Comparison of ENCODE assay signal across 8 cellular contexts in genomic region chr11:117819096-117820040, GRCh38. TPM values are rescaled to one million over a fixed set of nuclear protein-coding genes. Genes with fewer than 3 reads are reported as not detected.
A peak's percentile ranks its signal among the peaks of the same experiment; 100 is the strongest.
DNase-seq lines count a peak whose midpoint lies in the region; FAIRE-seq and TF ChIP-seq lines count a peak whose summit lies in the region.

No MANE protein-coding gene starts in this region.

- H3K4me3 ChIP-seq in BJ (ENCODE audit: low read depth, low read length) = no peak overlapping the region
- H3K4me3 ChIP-seq in astrocyte of the cerebellum (ENCODE audit: low read depth, low read length) = no peak overlapping the region
- H3K4me3 ChIP-seq in keratinocyte (ENCODE audit: control insufficient read depth in 2 of 3, extremely low read depth in 1 of 3, insufficient read depth in 2 of 3, low read depth in 1 of 3, low read length in 3 of 3) = no peak overlapping the region
- H3K4me3 ChIP-seq in CD4-positive, alpha-beta memory T cell (ENCODE audit: low read length in 2 of 2) = no peak overlapping the region
- no peak overlapping the region for H3K4me3 ChIP-seq in coronary artery

- in situ Hi-C loops in astrocyte of the cerebellum (cut with HindIII; ENCODE audit: low sequenced_read_pairs) = loop anchor here (25.0 kb wide), 1 partner anchor 118 kb away; the partner anchor contains the start of gene TMPRSS13

- H3K9me3 ChIP-seq in keratinocyte (ENCODE audit: control insufficient read depth, low read depth, low read length) = no peaks in the 10 kb centered on the region
- no peaks in the 10 kb centered on the region for H3K9me3 ChIP-seq in CD4-positive, alpha-beta memory T cell (ENCODE audit: control insufficient read depth in 1 of 2, low read length in 2 of 2)

- H3K27me3 ChIP-seq in BJ (ENCODE audit: control insufficient read depth, insufficient read depth, low read length) = no peaks in the 10 kb centered on the region
- no peaks in the 10 kb centered on the region for H3K27me3 ChIP-seq in keratinocyte (ENCODE audit: control insufficient read depth, extremely low read depth, insufficient read depth, low read length)
- H3K27me3 ChIP-seq in CD4-positive, alpha-beta memory T cell (ENCODE audit: insufficient read depth, low read length) = no peaks in the 10 kb centered on the region

- POLR2A ChIA-PET in BJ (lab: Charles Lee) = no interaction called here
- POLR2A ChIA-PET in CD4-positive, alpha-beta memory T cell (lab: Charles Lee; ENCODE audit: partially characterized antibody) = interaction anchor here (1.1 to 5.5 kb wide), 3 partner anchors 8 to 233 kb away, joined by 3 to 70 read pairs (median 5); partner anchors contain the start of gene FXYD2

- dilution Hi-C loops in keratinocyte (cut with MboI; ENCODE audit: extremely low pct_ligation_motif_present, low sequenced_read_pairs) = loop anchor here (25.0 kb wide), 1 partner anchor 382 kb away; no protein-coding TSS in a partner anchor

- H2AFZ ChIP-seq in keratinocyte (ENCODE audit: control insufficient read depth, low read length) = no peak overlapping the region

- no peak overlapping the region for H3K4me3 Mint-ChIP-seq in CD4-positive, alpha-beta memory T cell

- no peak for FAIRE-seq in keratinocyte (lab: Jason Lieb, UNC)
- no peak for FAIRE-seq in urothelium cell line (lab: Jason Lieb, UNC)

- H3K9ac ChIP-seq in keratinocyte (ENCODE audit: control insufficient read depth, extremely low read depth, insufficient read depth, low read length) = no peak overlapping the region

- H3K9me3 Mint-ChIP-seq in CD4-positive, alpha-beta memory T cell = no peaks in the 10 kb centered on the region

- intact Hi-C loops in CD4-positive, alpha-beta memory T cell (cut with micrococcal nuclease) = no loop called here

- peak overlapping the region in 2 of 7 donors; percentile 15 to 55 for H3K27ac Mint-ChIP-seq in CD4-positive, alpha-beta memory T cell

- CTCF ChIA-PET in BJ (lab: Yijun Ruan, JAX) = interaction anchor here (0.6 to 6.0 kb wide), 13 partner anchors 9 to 640 kb away, joined by 3 to 155 read pairs (median 4); no protein-coding TSS in a partner anchor
- CTCF ChIA-PET in CD4-positive, alpha-beta memory T cell (lab: Charles Lee; ENCODE audit: partially characterized antibody) = interaction anchor here (0.7 to 16.1 kb wide), 13 partner anchors 8 to 393 kb away, joined by 3 to 440 read pairs (median 14); partner anchors contain the start of gene FXYD2

- H3K4me1 Mint-ChIP-seq in CD4-positive, alpha-beta memory T cell = peaks cover 26 to 70% (median 49%) of the 10 kb centered on the region in 4 donors

- TF ChIP-seq CTCF in BJ (IDR thresholded peaks at IDR 0.05; ENCODE audit: insufficient read depth, low read depth, low read length) (peak; percentile 58), GM20000 (IDR thresholded peaks at IDR 0.05; ENCODE audit: extremely low read depth, missing control alignments) (peak; percentile 40), astrocyte of the cerebellum (IDR thresholded peaks at IDR 0.05; ENCODE audit: low read depth, low read length, missing control alignments) (peak; percentile 88), keratinocyte (optimal IDR thresholded peaks at IDR 0.05 in 1 of 3, IDR thresholded peaks at IDR 0.05 in 1 of 3, conservative IDR thresholded peaks at IDR 0.05 in 1 of 3; ENCODE audit: extremely low read depth in 1 of 3, insufficient read depth in 2 of 3, low read length in 3 of 3) (peak; percentile 56 to 67 (median 62)), coronary artery (IDR thresholded peaks at IDR 0.05) (no peak)

- no peak overlapping the region for H3K4me2 ChIP-seq in keratinocyte (ENCODE audit: control insufficient read depth, extremely low read depth, insufficient read depth, low read depth, low read length)

- no peak for DNase-seq in BJ (ENCODE audit: low read depth)
- DNase-seq in GM20000 (ENCODE audit: low spot score) = no peak
- DNase-seq in NCI-H526 (lab: John Stamatoyannopoulos, UW) = peak; percentile 90 to 99
- DNase-seq in astrocyte of the cerebellum (ENCODE audit: low read depth) = peak; percentile 59
- DNase-seq in keratinocyte (ENCODE audit: low read depth, low spot score) = no peak
- peak; percentile 56 for DNase-seq in urothelium cell line (ENCODE audit: low spot score)
- DNase-seq in CD4-positive, alpha-beta memory T cell = no peak
- no peak for DNase-seq in coronary artery (ENCODE audit: low spot score)

- no peaks in the 10 kb centered on the region for H3K9me1 ChIP-seq in keratinocyte (ENCODE audit: control insufficient read depth, extremely low read depth, insufficient read depth, low read length)

- no peaks in the 10 kb centered on the region for H4K20me1 ChIP-seq in keratinocyte (ENCODE audit: control insufficient read depth, extremely low read depth, insufficient read depth, low read length)

- H3K27ac ChIP-seq in keratinocyte (ENCODE audit: control insufficient read depth, insufficient read depth, low read length) (peak overlapping the region; percentile 61), coronary artery (no peak overlapping the region)
- no peak overlapping the region for H3K27ac ChIP-seq in CD4-positive, alpha-beta memory T cell (ENCODE audit: low read depth, low read length)

- peaks cover 20% of the 10 kb centered on the region for H3K4me1 ChIP-seq in keratinocyte (ENCODE audit: control insufficient read depth, extremely low read depth, insufficient read depth, low read length)
- peaks cover 67% of the 10 kb centered on the region for H3K4me1 ChIP-seq in CD4-positive, alpha-beta memory T cell (ENCODE audit: insufficient read depth, low read length)

- H3K27me3 Mint-ChIP-seq in CD4-positive, alpha-beta memory T cell = no peaks in the 10 kb centered on the region

- no peaks in the 10 kb centered on the region for H3K36me3 Mint-ChIP-seq in CD4-positive, alpha-beta memory T cell

- no peaks in the 10 kb centered on the region for H3K79me2 ChIP-seq in keratinocyte (ENCODE audit: control insufficient read depth, insufficient read depth, low read length)

- H3K36me3 ChIP-seq in BJ (ENCODE audit: control insufficient read depth, insufficient read depth, low read length) (no peaks in the 10 kb centered on the region), keratinocyte (ENCODE audit: control insufficient read depth in 2 of 2, extremely low read depth in 1 of 2, insufficient read depth in 2 of 2, low read length in 2 of 2) (no peaks in the 10 kb centered on the region)
- no peaks in the 10 kb centered on the region for H3K36me3 ChIP-seq in CD4-positive, alpha-beta memory T cell (ENCODE audit: insufficient read depth, low read length)

RNA-seq across cellular contexts. Expression of gene FXYD2, which starts 5.2 kb away (rescaled TPM):
- polyA plus RNA-seq in BJ (2011; rRNA removed) (not detected in 2 replicates), keratinocyte (not detected in 3 replicates)
- polyA minus RNA-seq in BJ (2011; rRNA and poly(A)+ RNA removed) = not detected in 2 replicates
- not detected for polyA plus RNA-seq in keratinocyte (2011; ENCODE audit: low read depth)
- not detected in 2 replicates for polyA plus RNA-seq in keratinocyte (2011; cell fraction: cytosol; rRNA removed)
- polyA plus RNA-seq in keratinocyte (2011; cell fraction: nucleus; rRNA removed) = not detected in 2 replicates
- polyA plus RNA-seq in keratinocyte (2012; ENCODE audit: low replicate concordance) = not detected in 2 replicates
- not detected in 3 replicates for polyA minus RNA-seq in keratinocyte
- polyA minus RNA-seq in keratinocyte (2011; cell fraction: cytosol; rRNA and poly(A)+ RNA removed) = not detected
- polyA minus RNA-seq in keratinocyte (2011; cell fraction: nucleus; rRNA and poly(A)+ RNA removed) = not detected in 2 replicates
- total RNA-seq in CD4-positive, alpha-beta memory T cell = 10 to 100 TPM in 1 of 2 experiments, 1 to 10 TPM in 1; 9.3 to 10.5 TPM
- 1 to 10 TPM; 3.5 to 7.1 TPM for polyA plus RNA-seq in CD4-positive, alpha-beta memory T cell

RNA-seq across cellular contexts. Expression of gene DSCAML1, which starts 22.4 kb away (rescaled TPM):
- not detected in 2 replicates for polyA plus RNA-seq in BJ (2011; rRNA removed)
- polyA minus RNA-seq in BJ (2011; rRNA and poly(A)+ RNA removed) = not detected in 2 replicates
- not detected in 3 replicates for polyA plus RNA-seq in keratinocyte
- polyA plus RNA-seq in keratinocyte (2011; ENCODE audit: low read depth) = not detected
- not detected in 2 replicates for polyA plus RNA-seq in keratinocyte (2011; cell fraction: cytosol; rRNA removed)
- polyA plus RNA-seq in keratinocyte (2011; cell fraction: nucleus; rRNA removed) = not detected in 2 replicates
- polyA plus RNA-seq in keratinocyte (2012; ENCODE audit: low replicate concordance) = not detected in 2 replicates
- not detected in 3 replicates for polyA minus RNA-seq in keratinocyte
- polyA minus RNA-seq in keratinocyte (2011; cell fraction: cytosol; rRNA and poly(A)+ RNA removed) = not detected
- not detected in 2 replicates for polyA minus RNA-seq in keratinocyte (2011; cell fraction: nucleus; rRNA and poly(A)+ RNA removed)
- 1 to 10 TPM in 1 of 2 experiments, under 1 TPM in 1; 1.00 to 1.0 TPM for total RNA-seq in CD4-positive, alpha-beta memory T cell
- not detected for polyA plus RNA-seq in CD4-positive, alpha-beta memory T cell

RNA-seq across cellular contexts. Expression of gene FXYD6, which starts 57.1 kb away (rescaled TPM):
- polyA plus RNA-seq in BJ (2011; rRNA removed) = not detected in 2 replicates
- polyA minus RNA-seq in BJ (2011; rRNA and poly(A)+ RNA removed) = not detected in 2 replicates
- polyA plus RNA-seq in keratinocyte = not detected in 3 replicates
- not detected for polyA plus RNA-seq in keratinocyte (2011; ENCODE audit: low read depth)
- 0.10 TPM in 1 of 2 replicates, not detected in the other for polyA plus RNA-seq in keratinocyte (2011; cell fraction: cytosol; rRNA removed)
- polyA plus RNA-seq in keratinocyte (2011; cell fraction: nucleus; rRNA removed) = not detected in 2 replicates
- polyA plus RNA-seq in keratinocyte (2012; ENCODE audit: low replicate concordance) = 0.34 TPM in 1 of 2 replicates, not detected in the other
- polyA minus RNA-seq in keratinocyte = not detected in 3 replicates
- polyA minus RNA-seq in keratinocyte (2011; cell fraction: cytosol; rRNA and poly(A)+ RNA removed) = not detected
- polyA minus RNA-seq in keratinocyte (2011; cell fraction: nucleus; rRNA and poly(A)+ RNA removed) = not detected in 2 replicates
- not detected for total RNA-seq in CD4-positive, alpha-beta memory T cell
- polyA plus RNA-seq in CD4-positive, alpha-beta memory T cell = under 1 TPM in 1 of 2 donors, not detected in 1; 0.15 TPM

Comparison
In these comparisons a context has a peak if more than half of its experiments do, and no peak if none do; other contexts are left out.
1. DNase-seq: peak in NCI-H526 (2 of 2), astrocyte of the cerebellum (single experiment) and urothelium cell line (single experiment); none in BJ (single experiment), GM20000 (single experiment), keratinocyte (single experiment), CD4-positive, alpha-beta memory T cell (0 of 5) and coronary artery (single experiment).